8 cellular contexts compared by ENCODE assay signal in the genomic region with DNA sequence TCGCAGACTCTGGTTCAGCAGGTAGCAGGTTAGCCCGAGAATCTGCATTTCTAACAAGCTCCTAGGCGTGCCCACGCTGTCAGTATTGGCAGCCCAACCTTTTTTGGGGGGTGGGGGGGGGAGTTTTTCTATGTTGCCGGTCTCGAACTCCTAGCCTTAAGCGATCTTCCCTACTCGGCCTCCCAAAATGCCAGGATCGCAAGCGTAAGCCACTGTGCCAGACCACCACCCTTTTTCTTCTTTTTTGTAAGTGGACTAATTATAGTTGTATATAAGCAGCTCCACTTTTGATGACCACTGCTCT.
DNase-seq lines count a peak whose midpoint lies in the region; ATAC-seq and TF ChIP-seq lines count a peak whose summit lies in the region.

No MANE protein-coding gene starts in this region.

- H3K4me3 ChIP-seq in endocrine pancreas (ENCODE audit: control insufficient read depth, insufficient read depth, low read length) (peak overlapping the region; percentile 72), parathyroid adenoma (ENCODE audit: low read depth, low read length) (peak overlapping the region; percentile 81)

- H3K9me3 ChIP-seq in KOPT-K1 (ENCODE audit: insufficient read depth, low read length, poor library complexity, severe bottlenecking), result no peaks in the 10 kb centered on the region
- H3K9me3 ChIP-seq in endocrine pancreas (ENCODE audit: control insufficient read depth, low read length), result no peaks in the 10 kb centered on the region
- H3K9me3 ChIP-seq in parathyroid adenoma (ENCODE audit: control insufficient read depth, low read length), result no peaks in the 10 kb centered on the region

- H3K4me2 ChIP-seq in parathyroid adenoma (ENCODE audit: low read length), result peak overlapping the region; percentile 87

- no peak for DNase-seq in effector CD8-positive, alpha-beta T cell (lab: John Stamatoyannopoulos, UW)
- no peak for DNase-seq in NCI-H510A treated with DMSO at 0.1 percent for 48 hours (lab: John Stamatoyannopoulos, UW)
- DNase-seq in OCI-M2 (lab: John Stamatoyannopoulos, UW; ENCODE audit: unreplicated experiment), result no peak

- no peaks in the 10 kb centered on the region for H3K79me2 ChIP-seq in parathyroid adenoma

- H3K9ac ChIP-seq in endocrine pancreas (ENCODE audit: control insufficient read depth, insufficient read depth, low read length) (peak overlapping the region; percentile 90), parathyroid adenoma (no peak overlapping the region)

- no peaks in the 10 kb centered on the region for H3K27me3 ChIP-seq in endocrine pancreas (ENCODE audit: control insufficient read depth, insufficient read depth, low read length)
- H3K27me3 ChIP-seq in parathyroid adenoma (ENCODE audit: control insufficient read depth, insufficient read depth, low read length), result no peaks in the 10 kb centered on the region

- H2AFZ ChIP-seq in parathyroid adenoma, result peak overlapping the region; percentile 83

- H3K4me1 ChIP-seq in endocrine pancreas (ENCODE audit: control insufficient read depth, insufficient read depth, low read length) (peaks cover 3% of the 10 kb centered on the region), parathyroid adenoma (peaks cover 5% of the 10 kb centered on the region)

- no peak for TF ChIP-seq CTCF in parathyroid adenoma (IDR thresholded peaks at IDR 0.05)

- ATAC-seq in GM18519 (IDR thresholded peaks at IDR 0.05; ENCODE audit: low FRiP score, unreplicated experiment) (peak; percentile 7), GM18520 (IDR thresholded peaks at IDR 0.05; ENCODE audit: unreplicated experiment) (no peak)

- H3K36me3 ChIP-seq in KOPT-K1 (ENCODE audit: insufficient read depth, low read length), result peaks cover 14% of the 10 kb centered on the region
- no peaks in the 10 kb centered on the region for H3K36me3 ChIP-seq in endocrine pancreas (ENCODE audit: control insufficient read depth, insufficient read depth, low read length)
- no peaks in the 10 kb centered on the region for H3K36me3 ChIP-seq in parathyroid adenoma (ENCODE audit: control insufficient read depth, insufficient read depth, low read length)

- H3K27ac ChIP-seq in KOPT-K1 (ENCODE audit: low read depth, low read length, poor library complexity, severe bottlenecking), result peak overlapping the region; percentile 77
- H3K27ac ChIP-seq in parathyroid adenoma, result peak overlapping the region; percentile 56
